1 cellular context compared by ENCODE assay signal in the genomic region with DNA sequence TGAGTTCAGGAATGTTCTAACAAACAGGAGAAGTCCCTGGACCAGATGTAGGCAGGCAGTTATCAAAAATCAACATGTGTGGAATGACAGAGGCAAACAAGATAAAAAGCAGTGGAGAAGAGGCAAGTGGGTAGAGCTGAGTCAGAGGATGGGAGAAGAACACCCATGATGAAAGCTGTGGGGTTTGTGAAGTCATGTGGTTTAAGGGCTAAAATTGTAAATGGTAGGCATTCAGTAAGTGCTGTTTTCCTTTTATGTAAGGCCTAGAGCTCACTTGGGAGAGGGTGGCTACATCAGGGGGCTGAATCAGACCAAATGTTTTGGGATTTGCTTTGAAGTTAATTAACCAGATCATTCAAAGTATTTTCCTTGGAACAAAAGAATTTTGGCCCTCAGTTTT.
TF ChIP-seq lines count a peak whose summit lies in the region.

No MANE protein-coding gene starts in this region.

TF ChIP-seq in GM23338, 12 proteins besides CTCF, POLR2A, EP300 and RAD21 (continued from another document):
- TF ChIP-seq, protein P1, sequence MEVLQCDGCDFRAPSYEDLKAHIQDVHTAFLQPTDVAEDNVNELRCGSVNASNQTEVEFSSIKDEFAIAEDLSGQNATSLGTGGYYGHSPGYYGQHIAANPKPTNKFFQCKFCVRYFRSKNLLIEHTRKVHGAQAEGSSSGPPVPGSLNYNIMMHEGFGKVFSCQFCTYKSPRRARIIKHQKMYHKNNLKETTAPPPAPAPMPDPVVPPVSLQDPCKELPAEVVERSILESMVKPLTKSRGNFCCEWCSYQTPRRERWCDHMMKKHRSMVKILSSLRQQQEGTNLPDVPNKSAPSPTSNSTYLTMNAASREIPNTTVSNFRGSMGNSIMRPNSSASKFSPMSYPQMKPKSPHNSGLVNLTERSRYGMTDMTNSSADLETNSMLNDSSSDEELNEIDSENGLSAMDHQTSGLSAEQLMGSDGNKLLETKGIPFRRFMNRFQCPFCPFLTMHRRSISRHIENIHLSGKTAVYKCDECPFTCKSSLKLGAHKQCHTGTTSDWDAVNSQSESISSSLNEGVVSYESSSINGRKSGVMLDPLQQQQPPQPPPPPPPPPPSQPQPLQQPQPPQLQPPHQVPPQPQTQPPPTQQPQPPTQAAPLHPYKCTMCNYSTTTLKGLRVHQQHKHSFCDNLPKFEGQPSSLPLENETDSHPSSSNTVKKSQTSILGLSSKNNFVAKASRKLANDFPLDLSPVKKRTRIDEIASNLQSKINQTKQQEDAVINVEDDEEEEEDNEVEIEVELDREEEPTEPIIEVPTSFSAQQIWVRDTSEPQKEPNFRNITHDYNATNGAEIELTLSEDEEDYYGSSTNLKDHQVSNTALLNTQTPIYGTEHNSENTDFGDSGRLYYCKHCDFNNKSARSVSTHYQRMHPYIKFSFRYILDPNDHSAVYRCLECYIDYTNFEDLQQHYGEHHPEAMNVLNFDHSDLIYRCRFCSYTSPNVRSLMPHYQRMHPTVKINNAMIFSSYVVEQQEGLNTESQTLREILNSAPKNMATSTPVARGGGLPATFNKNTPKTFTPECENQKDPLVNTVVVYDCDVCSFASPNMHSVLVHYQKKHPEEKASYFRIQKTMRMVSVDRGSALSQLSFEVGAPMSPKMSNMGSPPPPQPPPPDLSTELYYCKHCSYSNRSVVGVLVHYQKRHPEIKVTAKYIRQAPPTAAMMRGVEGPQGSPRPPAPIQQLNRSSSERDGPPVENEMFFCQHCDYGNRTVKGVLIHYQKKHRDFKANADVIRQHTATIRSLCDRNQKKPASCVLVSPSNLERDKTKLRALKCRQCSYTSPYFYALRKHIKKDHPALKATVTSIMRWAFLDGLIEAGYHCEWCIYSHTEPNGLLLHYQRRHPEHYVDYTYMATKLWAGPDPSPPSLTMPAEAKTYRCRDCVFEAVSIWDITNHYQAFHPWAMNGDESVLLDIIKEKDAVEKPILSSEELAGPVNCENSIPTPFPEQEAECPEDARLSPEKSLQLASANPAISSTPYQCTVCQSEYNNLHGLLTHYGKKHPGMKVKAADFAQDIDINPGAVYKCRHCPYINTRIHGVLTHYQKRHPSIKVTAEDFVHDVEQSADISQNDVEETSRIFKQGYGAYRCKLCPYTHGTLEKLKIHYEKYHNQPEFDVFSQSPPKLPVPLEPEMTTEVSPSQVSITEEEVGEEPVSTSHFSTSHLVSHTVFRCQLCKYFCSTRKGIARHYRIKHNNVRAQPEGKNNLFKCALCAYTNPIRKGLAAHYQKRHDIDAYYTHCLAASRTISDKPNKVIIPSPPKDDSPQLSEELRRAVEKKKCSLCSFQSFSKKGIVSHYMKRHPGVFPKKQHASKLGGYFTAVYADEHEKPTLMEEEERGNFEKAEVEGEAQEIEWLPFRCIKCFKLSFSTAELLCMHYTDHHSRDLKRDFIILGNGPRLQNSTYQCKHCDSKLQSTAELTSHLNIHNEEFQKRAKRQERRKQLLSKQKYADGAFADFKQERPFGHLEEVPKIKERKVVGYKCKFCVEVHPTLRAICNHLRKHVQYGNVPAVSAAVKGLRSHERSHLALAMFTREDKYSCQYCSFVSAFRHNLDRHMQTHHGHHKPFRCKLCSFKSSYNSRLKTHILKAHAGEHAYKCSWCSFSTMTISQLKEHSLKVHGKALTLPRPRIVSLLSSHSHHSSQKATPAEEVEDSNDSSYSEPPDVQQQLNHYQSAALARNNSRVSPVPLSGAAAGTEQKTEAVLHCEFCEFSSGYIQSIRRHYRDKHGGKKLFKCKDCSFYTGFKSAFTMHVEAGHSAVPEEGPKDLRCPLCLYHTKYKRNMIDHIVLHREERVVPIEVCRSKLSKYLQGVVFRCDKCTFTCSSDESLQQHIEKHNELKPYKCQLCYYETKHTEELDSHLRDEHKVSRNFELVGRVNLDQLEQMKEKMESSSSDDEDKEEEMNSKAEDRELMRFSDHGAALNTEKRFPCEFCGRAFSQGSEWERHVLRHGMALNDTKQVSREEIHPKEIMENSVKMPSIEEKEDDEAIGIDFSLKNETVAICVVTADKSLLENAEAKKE (CRISPR knock-in tag; IDR thresholded peaks at IDR 0.05), result no peak
- TF ChIP-seq CREB1 (CRISPR knock-in tag; IDR thresholded peaks at IDR 0.05; ENCODE audit: low read depth), result no peak
- TF ChIP-seq EZH2 (IDR thresholded peaks at IDR 0.05; ENCODE audit: low read depth, unreplicated experiment), result no peak
- TF ChIP-seq EZH2phosphoT487 (IDR thresholded peaks at IDR 0.05; ENCODE audit: unreplicated experiment), result no peak
- TF ChIP-seq, protein P2, sequence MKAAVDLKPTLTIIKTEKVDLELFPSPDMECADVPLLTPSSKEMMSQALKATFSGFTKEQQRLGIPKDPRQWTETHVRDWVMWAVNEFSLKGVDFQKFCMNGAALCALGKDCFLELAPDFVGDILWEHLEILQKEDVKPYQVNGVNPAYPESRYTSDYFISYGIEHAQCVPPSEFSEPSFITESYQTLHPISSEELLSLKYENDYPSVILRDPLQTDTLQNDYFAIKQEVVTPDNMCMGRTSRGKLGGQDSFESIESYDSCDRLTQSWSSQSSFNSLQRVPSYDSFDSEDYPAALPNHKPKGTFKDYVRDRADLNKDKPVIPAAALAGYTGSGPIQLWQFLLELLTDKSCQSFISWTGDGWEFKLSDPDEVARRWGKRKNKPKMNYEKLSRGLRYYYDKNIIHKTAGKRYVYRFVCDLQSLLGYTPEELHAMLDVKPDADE (IDR thresholded peaks at IDR 0.05), result no peak
- TF ChIP-seq JUNB (IDR thresholded peaks at IDR 0.05; ENCODE audit: unreplicated experiment), result no peak
- TF ChIP-seq ZNF114 (CRISPR knock-in tag; IDR thresholded peaks at IDR 0.05), result no peak
- TF ChIP-seq, protein P3, sequence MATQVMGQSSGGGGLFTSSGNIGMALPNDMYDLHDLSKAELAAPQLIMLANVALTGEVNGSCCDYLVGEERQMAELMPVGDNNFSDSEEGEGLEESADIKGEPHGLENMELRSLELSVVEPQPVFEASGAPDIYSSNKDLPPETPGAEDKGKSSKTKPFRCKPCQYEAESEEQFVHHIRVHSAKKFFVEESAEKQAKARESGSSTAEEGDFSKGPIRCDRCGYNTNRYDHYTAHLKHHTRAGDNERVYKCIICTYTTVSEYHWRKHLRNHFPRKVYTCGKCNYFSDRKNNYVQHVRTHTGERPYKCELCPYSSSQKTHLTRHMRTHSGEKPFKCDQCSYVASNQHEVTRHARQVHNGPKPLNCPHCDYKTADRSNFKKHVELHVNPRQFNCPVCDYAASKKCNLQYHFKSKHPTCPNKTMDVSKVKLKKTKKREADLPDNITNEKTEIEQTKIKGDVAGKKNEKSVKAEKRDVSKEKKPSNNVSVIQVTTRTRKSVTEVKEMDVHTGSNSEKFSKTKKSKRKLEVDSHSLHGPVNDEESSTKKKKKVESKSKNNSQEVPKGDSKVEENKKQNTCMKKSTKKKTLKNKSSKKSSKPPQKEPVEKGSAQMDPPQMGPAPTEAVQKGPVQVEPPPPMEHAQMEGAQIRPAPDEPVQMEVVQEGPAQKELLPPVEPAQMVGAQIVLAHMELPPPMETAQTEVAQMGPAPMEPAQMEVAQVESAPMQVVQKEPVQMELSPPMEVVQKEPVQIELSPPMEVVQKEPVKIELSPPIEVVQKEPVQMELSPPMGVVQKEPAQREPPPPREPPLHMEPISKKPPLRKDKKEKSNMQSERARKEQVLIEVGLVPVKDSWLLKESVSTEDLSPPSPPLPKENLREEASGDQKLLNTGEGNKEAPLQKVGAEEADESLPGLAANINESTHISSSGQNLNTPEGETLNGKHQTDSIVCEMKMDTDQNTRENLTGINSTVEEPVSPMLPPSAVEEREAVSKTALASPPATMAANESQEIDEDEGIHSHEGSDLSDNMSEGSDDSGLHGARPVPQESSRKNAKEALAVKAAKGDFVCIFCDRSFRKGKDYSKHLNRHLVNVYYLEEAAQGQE (IDR thresholded peaks at IDR 0.05; ENCODE audit: unreplicated experiment), result no peak
- TF ChIP-seq STAT1 (IDR thresholded peaks at IDR 0.05; ENCODE audit: unreplicated experiment), result no peak
- TF ChIP-seq NANOG (IDR thresholded peaks at IDR 0.05; ENCODE audit: borderline replicate concordance), result no peak
- TF ChIP-seq ZNF331 (CRISPR knock-in tag; IDR thresholded peaks at IDR 0.05; ENCODE audit: low read depth), result no peak
